Comparison of ENCODE assay signal across 6 cellular contexts in genomic region chr19:45499196-45500180, GRCh38. TPM values are rescaled to one million over a fixed set of nuclear protein-coding genes. Genes with fewer than 3 reads are reported as not detected.
DNase-seq lines count a peak whose midpoint lies in the region; ATAC-seq, FAIRE-seq and TF ChIP-seq lines count a peak whose summit lies in the region.

No MANE protein-coding gene starts in this region.

- FAIRE-seq in GM18507 (lab: Jason Lieb, UNC), result peak; percentile 80

- peaks cover 22% of the 10 kb centered on the region for H3K4me1 Mint-ChIP-seq in T-helper 1 cell treated with Interleukin-12 subunit alpha and Interleukin-12 subunit beta and Interleukin-4 antibody, amounts not matched to agents 30 μg/mL and 1 μg/mL, for 36 hours (ENCODE audit: low read depth)
- peaks cover 13% of the 10 kb centered on the region for H3K4me1 Mint-ChIP-seq in progenitor cell of endocrine pancreas (ENCODE audit: low read depth)

- H3K4me3 Mint-ChIP-seq in T-helper 1 cell treated with Interleukin-12 subunit alpha and Interleukin-12 subunit beta and Interleukin-4 antibody, amounts not matched to agents 30 μg/mL and 1 μg/mL, for 36 hours, result peak overlapping the region; percentile 52
- no peak overlapping the region for H3K4me3 Mint-ChIP-seq in progenitor cell of endocrine pancreas (ENCODE audit: low read depth)

- TF ChIP-seq CTCF in progenitor cell of endocrine pancreas (IDR thresholded peaks at IDR 0.05; ENCODE audit: unreplicated experiment), result no peak

- no peaks in the 10 kb centered on the region for H3K9me3 Mint-ChIP-seq in T-helper 1 cell treated with Interleukin-12 subunit alpha and Interleukin-12 subunit beta and Interleukin-4 antibody, amounts not matched to agents 30 μg/mL and 1 μg/mL, for 36 hours
- H3K9me3 Mint-ChIP-seq in progenitor cell of endocrine pancreas (ENCODE audit: low read depth), result no peaks in the 10 kb centered on the region

- H3K27me3 Mint-ChIP-seq in T-helper 1 cell treated with Interleukin-12 subunit alpha and Interleukin-12 subunit beta and Interleukin-4 antibody, amounts not matched to agents 30 μg/mL and 1 μg/mL, for 36 hours (ENCODE audit: low read depth), result peaks cover 40% of the 10 kb centered on the region
- peaks cover 54% of the 10 kb centered on the region for H3K27me3 Mint-ChIP-seq in progenitor cell of endocrine pancreas

- peaks cover 7% of the 10 kb centered on the region for H3K36me3 Mint-ChIP-seq in T-helper 1 cell treated with Interleukin-12 subunit alpha and Interleukin-12 subunit beta and Interleukin-4 antibody, amounts not matched to agents 30 μg/mL and 1 μg/mL, for 36 hours (ENCODE audit: low read depth)
- H3K36me3 Mint-ChIP-seq in progenitor cell of endocrine pancreas (ENCODE audit: insufficient read depth), result peaks cover 2% of the 10 kb centered on the region

- no peak for DNase-seq in GM18507 (ENCODE audit: extremely low spot score, insufficient read length, low read depth)
- DNase-seq in stimulated activated CD4-positive, alpha-beta T cell treated with anti-CD3 and anti-CD28 coated beads, Interleukin-4, amount 100 ng/mL, for 24 hours, result peak; percentile 61
- DNase-seq in progenitor cell of endocrine pancreas (ENCODE audit: low spot score, unreplicated experiment), result no peak
- DNase-seq in NCI-H524 treated with DMSO at 0.1 percent for 48 hours (lab: John Stamatoyannopoulos, UW), result no peak

- no peak overlapping the region for H3K27ac Mint-ChIP-seq in T-helper 1 cell treated with Interleukin-12 subunit alpha and Interleukin-12 subunit beta and Interleukin-4 antibody, amounts not matched to agents 30 μg/mL and 1 μg/mL, for 36 hours
- no peak overlapping the region for H3K27ac Mint-ChIP-seq in progenitor cell of endocrine pancreas

- ATAC-seq in esophagus mucosa, result peak; percentile 29

RNA-seq across cellular contexts. Expression of gene PPM1N, which starts 1.2 kb away (rescaled TPM):
- 2.4 TPM for total RNA-seq in esophagus mucosa
- total RNA-seq in progenitor cell of endocrine pancreas, result 0.62 TPM in 1 of 2 replicates, not detected in the other

RNA-seq across cellular contexts. Expression of gene RTN2, which starts 2.6 kb away (rescaled TPM):
- total RNA-seq in esophagus mucosa (1.4 TPM), progenitor cell of endocrine pancreas (17.9 and 21.6 TPM in 2 replicates)

RNA-seq across cellular contexts. Expression of gene VASP, which starts 7.8 kb away (rescaled TPM):
- total RNA-seq in esophagus mucosa (48.8 TPM), progenitor cell of endocrine pancreas (93.4 and 94.9 TPM in 2 replicates)

RNA-seq across cellular contexts. Expression of gene FOSB, which starts 31.7 kb away (rescaled TPM):
- 2.5 TPM for total RNA-seq in esophagus mucosa
- 5.3 and 7.3 TPM in 2 replicates for total RNA-seq in progenitor cell of endocrine pancreas
